1 cellular context compared by ENCODE assay signal in genomic region chr10:93597075-93597599, GRCh38.
TF ChIP-seq lines count a peak whose summit lies in the region.

No MANE protein-coding gene starts in this region.

TF ChIP-seq in HepG2, 621 proteins besides CTCF, POLR2A, EP300 and RAD21:
- TF ChIP-seq SOX13 (IDR thresholded peaks at IDR 0.05) (no peak), SOX13 (CRISPR knock-in tag; conservative IDR thresholded peaks at IDR 0.05 in 1 of 2, IDR thresholded peaks at IDR 0.05 in 1 of 2) (peak in 1 of 2 experiments; percentile 79; a peak in 2 of 4 replicates), ZNF205 (CRISPR knock-in tag; IDR thresholded peaks at IDR 0.05) (peak; percentile 100), SOX5 (CRISPR knock-in tag; IDR thresholded peaks at IDR 0.05; ENCODE audit: borderline replicate concordance) (peak; percentile 75; the same call in 1 of the 2 replicates), RCOR2 (CRISPR knock-in tag; IDR thresholded peaks at IDR 0.05) (0 out of 2 replicates have a peak, but pooled peaks have one; percentile 33), KDM5A (IDR thresholded peaks at IDR 0.05; ENCODE audit: borderline replicate concordance, low read length) (no peak), ARID5B (CRISPR knock-in tag; IDR thresholded peaks at IDR 0.05) (peak; percentile 34; the same call in 1 of the 2 replicates), HDAC2 (CRISPR knock-in tag; IDR thresholded peaks at IDR 0.05) (peak; percentile 42; the same call in 1 of the 2 replicates), MAX (IDR thresholded peaks at IDR 0.05) (no peak), SOX6 (IDR thresholded peaks at IDR 0.05) (no peak), SOX6 (CRISPR knock-in tag; IDR thresholded peaks at IDR 0.05) (peak; percentile 66), KAT7 (CRISPR knock-in tag; IDR thresholded peaks at IDR 0.05; ENCODE audit: borderline replicate concordance) (0 out of 2 replicates have a peak, but pooled peaks have one; percentile 14), TRIM22 (IDR thresholded peaks at IDR 0.05) (no peak), HMG20B (CRISPR knock-in tag; conservative IDR thresholded peaks at IDR 0.05) (0 out of 2 replicates have a peak, but pooled peaks have one; percentile 19), RBFOX2 (IDR thresholded peaks at IDR 0.05; ENCODE audit: low read depth, low read length) (peak; percentile 58), FOXA1 (IDR thresholded peaks at IDR 0.05) (no peak), FOXA1 (CRISPR knock-in tag; IDR thresholded peaks at IDR 0.05) (peak; percentile 35; the same call in 1 of the 2 replicates), BCL3 (CRISPR knock-in tag; IDR thresholded peaks at IDR 0.05) (0 out of 2 replicates have a peak, but pooled peaks have one; percentile 0), SAP130 (CRISPR knock-in tag; IDR thresholded peaks at IDR 0.05; ENCODE audit: low read depth) (peak; percentile 50; the same call in 1 of the 2 replicates), SSRP1 (CRISPR knock-in tag; IDR thresholded peaks at IDR 0.05) (0 out of 2 replicates have a peak, but pooled peaks have one; percentile 6), BCL6 (CRISPR knock-in tag; IDR thresholded peaks at IDR 0.05) (peak; percentile 51), HMGXB4 (CRISPR knock-in tag; IDR thresholded peaks at IDR 0.05; ENCODE audit: borderline replicate concordance in 1 of 2, low read depth in 1 of 2) (peak in 1 of 2 experiments; percentile 41; a peak in 1 of 4 replicates), ZNF792 (CRISPR knock-in tag; IDR thresholded peaks at IDR 0.05) (no peak)
TF ChIP-seq in HepG2: peak in this region for 16.
